Comparison of ENCODE assay signal across 8 cellular contexts in genomic region chrX:53281321-53281822, GRCh38. TPM values are rescaled to one million over a fixed set of nuclear protein-coding genes. Genes with fewer than 3 reads are reported as not detected.
DNase-seq lines count a peak whose midpoint lies in the region; ATAC-seq, FAIRE-seq and TF ChIP-seq lines count a peak whose summit lies in the region.

IQSEC2 (minus strand) TSS chrX:53281584.

- no peaks in the 10 kb centered on the region for H3K9me1 ChIP-seq in K562 (ENCODE audit: control insufficient read depth, insufficient read depth, low read length)

- H3K4me3 ChIP-seq in BLaER1 (peak within 1 kb of the TSS; percentile 63), K562 (peak within 1 kb of the TSS; percentile 52), gastrocnemius medialis (peak within 1 kb of the TSS; percentile 41 to 57 (median 50))

- peak; percentile 9; the same call in 1 of the 2 replicates for TF ChIP-seq POLR2A in K562 (conservative IDR thresholded peaks at IDR 0.05)
- TF ChIP-seq POLR2A in gastrocnemius medialis (IDR thresholded peaks at IDR 0.05) = peak; percentile 45 to 66

- 6% methylated on average over 2 of the region's 9 CpGs for WGBS in K562 (ENCODE audit: insufficient coverage, low coverage, missing lambda C conversion rate)

- peaks cover 5% of the 10 kb centered on the region for H3K4me1 Mint-ChIP-seq in activated naive CD4-positive, alpha-beta T cell treated with anti-CD3 and anti-CD28 coated beads for 36 hours (ENCODE audit: low read depth)

- FAIRE-seq in K562 (lab: Jason Lieb, UNC) = peak; percentile 93

- H3K79me2 ChIP-seq in K562 (ENCODE audit: control insufficient read depth, insufficient read depth, low read length) = peaks cover 23% of the 10 kb centered on the region

- peak within 1 kb of the TSS; percentile 73 for H3K9ac ChIP-seq in BLaER1
- peak within 1 kb of the TSS; percentile 54 to 87 for H3K9ac ChIP-seq in K562 (ENCODE audit: insufficient read depth in 1 of 2, low read depth in 2 of 2, low read length in 2 of 2)

- in situ Hi-C loops in K562 (cut with MboI) = no loop called here
- in situ Hi-C loops in gastrocnemius medialis (cut with MboI; ENCODE audit: low sequenced_read_pairs in 4 of 4) = no loop called here

- no TSS peak for BruUV-seq in K562 (replicated peaks; lab: Mats Ljungman, UMichigan)

- POLR2A ChIA-PET in K562 (lab: Yijun Ruan, JAX) = interaction anchor here (0.7 to 1.5 kb wide), 3 partner anchors 10 to 27 kb away, joined by 3 to 4 read pairs (median 3); no protein-coding TSS in a partner anchor

- H3K9me3 Mint-ChIP-seq in activated naive CD4-positive, alpha-beta T cell treated with anti-CD3 and anti-CD28 coated beads for 36 hours = no peaks in the 10 kb centered on the region

- DNase-seq in MV-4-11 (lab: John Stamatoyannopoulos, UW) (peak; percentile 46), K562 (ENCODE audit: extremely low read depth in 1 of 4, low spot score in 3 of 4) (peak; percentile 74 to 91 (median 78)), hepatic stellate cell (ENCODE audit: low spot score) (peak; percentile 81), gastrocnemius medialis (peak; percentile 77 to 91), middle frontal gyrus (ENCODE audit: extremely low spot score, low spot score) (no peak), DMS114 treated with DMSO at 0.1 percent for 48 hours (lab: John Stamatoyannopoulos, UW; ENCODE audit: unreplicated experiment) (no peak)
- no peak for DNase-seq in activated naive CD4-positive, alpha-beta T cell treated with anti-CD3 and anti-CD28 coated beads for 36 hours

- intact Hi-C loops in K562 (cut with micrococcal nuclease) (loop anchor here (2.0 kb wide), 1 partner anchor 27 kb away; no protein-coding TSS in a partner anchor), gastrocnemius medialis (cut with DNase I; ENCODE audit: low total_unique reads) (loop anchor here (5.0 kb wide), 2 partner anchors 161 to 209 kb away; no protein-coding TSS in a partner anchor)
- intact Hi-C loops in activated naive CD4-positive, alpha-beta T cell treated with anti-CD3 and anti-CD28 coated beads for 36 hours (cut with micrococcal nuclease) = no loop called here

- TF ChIP-seq CTCF in K562 (IDR thresholded peaks at IDR 0.05 in 2 of 3, conservative IDR thresholded peaks at IDR 0.05 in 1 of 3; ENCODE audit: insufficient read depth in 2 of 3, low read depth in 1 of 3, low read length in 3 of 3) (no peak), gastrocnemius medialis (IDR thresholded peaks at IDR 0.05 in 4 of 5, conservative IDR thresholded peaks at IDR 0.05 in 1 of 5) (no peak)

- ATAC-seq in K562 = peak; percentile 89
- peak; percentile 82 for ATAC-seq in gastrocnemius medialis

- H3K36me3 Mint-ChIP-seq in activated naive CD4-positive, alpha-beta T cell treated with anti-CD3 and anti-CD28 coated beads for 36 hours (ENCODE audit: low read depth) = no peaks in the 10 kb centered on the region

- no peak within 1 kb of the TSS for H3K27ac Mint-ChIP-seq in activated naive CD4-positive, alpha-beta T cell treated with anti-CD3 and anti-CD28 coated beads for 36 hours

- H3K27me3 Mint-ChIP-seq in activated naive CD4-positive, alpha-beta T cell treated with anti-CD3 and anti-CD28 coated beads for 36 hours (ENCODE audit: low read depth) = no peaks in the 10 kb centered on the region

- H3K36me3 ChIP-seq in BLaER1 (no peaks in the 10 kb centered on the region), K562 (ENCODE audit: control insufficient read depth, insufficient read depth, low read length) (no peaks in the 10 kb centered on the region), gastrocnemius medialis (no peaks in the 10 kb centered on the region)

- H3K4me3 Mint-ChIP-seq in activated naive CD4-positive, alpha-beta T cell treated with anti-CD3 and anti-CD28 coated beads for 36 hours = no peak within 1 kb of the TSS

- H3K27me3 ChIP-seq in BLaER1 (peaks cover 52% of the 10 kb centered on the region), K562 (ENCODE audit: control insufficient read depth in 2 of 2, insufficient read depth in 2 of 2, low read length in 2 of 2) (no peaks in the 10 kb centered on the region), gastrocnemius medialis (no peaks in the 10 kb centered on the region)

- peak within 1 kb of the TSS; percentile 62 for H2AFZ ChIP-seq in K562 (ENCODE audit: low read depth, low read length)

- TF ChIP-seq RAD21 in K562 (CRISPR knock-in tag; conservative IDR thresholded peaks at IDR 0.05 in 1 of 2, IDR thresholded peaks at IDR 0.05 in 1 of 2) = no peak

- H4K20me1 ChIP-seq in BLaER1 (peaks cover 9% of the 10 kb centered on the region; the same call in 1 of the 2 replicates), K562 (replicated peaks; ENCODE audit: control insufficient read depth, insufficient read depth, low read length) (no peaks in the 10 kb centered on the region)

- H3K4me2 ChIP-seq in BLaER1 (peak within 1 kb of the TSS; percentile 83), K562 (ENCODE audit: insufficient read depth, low read length) (peak within 1 kb of the TSS; percentile 79)

- H3K9me3 ChIP-seq in BLaER1 (no peaks in the 10 kb centered on the region), K562 (replicated peaks; ENCODE audit: control insufficient read depth, insufficient read depth, low read depth, low read length) (no peaks in the 10 kb centered on the region), gastrocnemius medialis (no peaks in the 10 kb centered on the region)

- H3K27ac ChIP-seq in BLaER1 = peak within 1 kb of the TSS; percentile 74
- H3K27ac ChIP-seq in K562 (ENCODE audit: extremely low read depth, low read depth, low read length) = peak within 1 kb of the TSS; percentile 39
- H3K27ac ChIP-seq in gastrocnemius medialis = peak within 1 kb of the TSS; percentile 87 to 93 (median 91)

- H3K4me1 ChIP-seq in BLaER1 (peaks cover 51% of the 10 kb centered on the region), K562 (replicated peaks in 1 of 2; ENCODE audit: control insufficient read depth in 2 of 2, insufficient read depth in 2 of 2, low read length in 2 of 2) (peaks cover 11 to 39% of the 10 kb centered on the region in 2 experiments; a peak in 4 of 5 replicates), gastrocnemius medialis (peaks cover 38 to 40% of the 10 kb centered on the region in 2 donors)

- CTCF ChIA-PET in K562 (lab: Yijun Ruan, JAX; ENCODE audit: low intra/inter-chr PET ratio) = no interaction called here
- CTCF ChIA-PET in activated naive CD4-positive, alpha-beta T cell treated with anti-CD3 and anti-CD28 coated beads for 36 hours (lab: Charles Lee) = interaction anchor here (0.7 to 4.3 kb wide), 2 partner anchors 31 to 37 kb away, joined by 3 to 26 read pairs; no protein-coding TSS in a partner anchor

- TF ChIP-seq EP300 in K562 (IDR thresholded peaks at IDR 0.05; ENCODE audit: low read length) = no peak

TF ChIP-seq in K562, 482 proteins besides CTCF, POLR2A, EP300 and RAD21 (continues in another document):
- no peak for TF ChIP-seq ZNF75A (CRISPR knock-in tag; IDR thresholded peaks at IDR 0.05)
- TF ChIP-seq ZFP36 (IDR thresholded peaks at IDR 0.05; ENCODE audit: low read depth, low read length, partially characterized antibody) = peak; percentile 26
- TF ChIP-seq TFAP4 (CRISPR knock-in tag; IDR thresholded peaks at IDR 0.05; ENCODE audit: borderline replicate concordance) = peak; percentile 93
- TF ChIP-seq, protein P1, sequence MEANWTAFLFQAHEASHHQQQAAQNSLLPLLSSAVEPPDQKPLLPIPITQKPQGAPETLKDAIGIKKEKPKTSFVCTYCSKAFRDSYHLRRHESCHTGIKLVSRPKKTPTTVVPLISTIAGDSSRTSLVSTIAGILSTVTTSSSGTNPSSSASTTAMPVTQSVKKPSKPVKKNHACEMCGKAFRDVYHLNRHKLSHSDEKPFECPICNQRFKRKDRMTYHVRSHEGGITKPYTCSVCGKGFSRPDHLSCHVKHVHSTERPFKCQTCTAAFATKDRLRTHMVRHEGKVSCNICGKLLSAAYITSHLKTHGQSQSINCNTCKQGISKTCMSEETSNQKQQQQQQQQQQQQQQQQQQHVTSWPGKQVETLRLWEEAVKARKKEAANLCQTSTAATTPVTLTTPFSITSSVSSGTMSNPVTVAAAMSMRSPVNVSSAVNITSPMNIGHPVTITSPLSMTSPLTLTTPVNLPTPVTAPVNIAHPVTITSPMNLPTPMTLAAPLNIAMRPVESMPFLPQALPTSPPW (CRISPR knock-in tag; IDR thresholded peaks at IDR 0.05) = peak; percentile 76
- TF ChIP-seq RBFOX2 (IDR thresholded peaks at IDR 0.05; ENCODE audit: low read depth, low read length) = peak; percentile 54
- no peak for TF ChIP-seq ZNF551 (CRISPR knock-in tag; IDR thresholded peaks at IDR 0.05)
- TF ChIP-seq ZFX (CRISPR knock-in tag; IDR thresholded peaks at IDR 0.05) = peak; percentile 41; the same call in 1 of the 2 replicates
- 0 out of 4 replicates have a peak, but pooled peaks of 1 of the 2 experiments have one; percentile 9 for TF ChIP-seq NRF1 (conservative IDR thresholded peaks at IDR 0.05 in 1 of 2, IDR thresholded peaks at IDR 0.05 in 1 of 2)

RNA-seq across cellular contexts. Expression of gene IQSEC2, which starts in this region (rescaled TPM):
- 57.2 and 111 TPM in 2 replicates for total RNA-seq in K562 (2011; cell fraction: chromatin; rRNA removed; ENCODE audit: low replicate concordance)
- 39.6 and 44.2 TPM in 2 replicates for total RNA-seq in K562 (2011; cell fraction: nucleolus; rRNA removed)
- total RNA-seq in K562 (2011; cell fraction: nucleoplasm; rRNA removed) = 63.2 and 85.5 TPM in 2 replicates
- total RNA-seq in K562 (2014; rRNA removed) = 18.9 and 20.1 TPM in 2 replicates
- total RNA-seq in K562 (2014; rRNA removed; fragmentation: Illumina TruSeq; extraction: Trizol) = 12.3 TPM in 2 replicates
- total RNA-seq in K562 (2015; rRNA removed; fragmentation: Illumina TruSeq; extraction: Trizol) = 10.5 and 11.5 TPM in 2 replicates
- 35.9 and 41.8 TPM in 2 replicates for total RNA-seq in K562 (2021)
- 23.9 and 25.8 TPM in 2 replicates for polyA plus RNA-seq in K562 (2011; rRNA removed)
- 17.7 and 23.5 TPM in 2 replicates for polyA plus RNA-seq in K562 (2011; cell fraction: cytosol; rRNA removed)
- polyA plus RNA-seq in K562 (2011; cell fraction: nucleus; rRNA removed) = 55.7 and 92.8 TPM in 2 replicates
- polyA plus RNA-seq in K562 (2012) = 24.4 and 70.9 TPM in 2 replicates
- 31.4 and 32.8 TPM in 2 replicates for polyA plus RNA-seq in K562 (2014; fragmentation: Illumina TruSeq; extraction: Trizol)
- 1 to 10 TPM; 2.7 to 2.8 TPM for polyA plus RNA-seq in K562 (2014; fragmentation: Nextera tagmentation; extraction: Ambion mirVana)
- polyA plus RNA-seq in K562 (2014; rRNA removed) = 25.6 and 29.4 TPM in 2 replicates
- 14.2 and 18.2 TPM in 2 replicates for polyA minus RNA-seq in K562 (2011; rRNA and poly(A)+ RNA removed)
- 16.8 and 18.3 TPM in 2 replicates for polyA minus RNA-seq in K562 (2011; cell fraction: cytosol; rRNA and poly(A)+ RNA removed)
- polyA minus RNA-seq in K562 (2011; cell fraction: nucleus; rRNA and poly(A)+ RNA removed) = 32.3 and 34.9 TPM in 2 replicates
- 100 to 1,000 TPM in 1 of 4 donors, 10 to 100 TPM in 3; 59.2 to 127 (median 73.9) TPM for total RNA-seq in gastrocnemius medialis
- total RNA-seq in activated naive CD4-positive, alpha-beta T cell treated with anti-CD3 and anti-CD28 coated beads for 36 hours = under 1 TPM; 0.20 to 0.48 TPM

Comparison
In these comparisons a context has a peak if more than half of its experiments do, and no peak if none do; other contexts are left out.
1. RNA of gene IQSEC2 (total RNA-seq): 59.2 to 127 TPM in gastrocnemius medialis and 10.5 to 111 TPM in K562; 0.20 to 0.48 TPM in activated naive CD4-positive, alpha-beta T cell treated with anti-CD3 and anti-CD28 coated beads for 36 hours; every median in the first group is over 4 times any median in the second.
2. H3K27ac ChIP-seq: peak in every context shown above with its lines; median percentile 91 in gastrocnemius medialis; 74 in BLaER1; 39 in K562.
3. DNase-seq: peak in MV-4-11 (single experiment), K562 (4 of 4), hepatic stellate cell (single experiment) and gastrocnemius medialis (2 of 2); none in middle frontal gyrus (single experiment), activated naive CD4-positive, alpha-beta T cell treated with anti-CD3 and anti-CD28 coated beads for 36 hours (single experiment) and DMS114 treated with DMSO at 0.1 percent for 48 hours (single experiment).
4. Peak in every context shown above with its lines, with median percentiles within 50 percentile points of each other: H3K4me3 ChIP-seq.